In genomic region chr2:42974697-42975357, GRCh38 we compare ENCODE assay signal across 1 cellular context.
TF ChIP-seq lines count a peak whose summit lies in the region.

No MANE protein-coding gene starts in this region.

TF ChIP-seq in HepG2, 621 proteins besides CTCF, POLR2A, EP300 and RAD21 (continued from another document and continues in another):
- TF ChIP-seq KIAA2018 (CRISPR knock-in tag; IDR thresholded peaks at IDR 0.05; ENCODE audit: borderline replicate concordance) (no peak), ZBTB25 (CRISPR knock-in tag; IDR thresholded peaks at IDR 0.05) (peak; percentile 69), ATF2 (CRISPR knock-in tag; IDR thresholded peaks at IDR 0.05) (peak; percentile 94), MTERF4 (CRISPR knock-in tag; IDR thresholded peaks at IDR 0.05) (peak; percentile 69; the same call in 1 of the 2 replicates), REPIN1 (CRISPR knock-in tag; IDR thresholded peaks at IDR 0.05; ENCODE audit: borderline replicate concordance, low read depth) (peak; percentile 95), ZNF274 (CRISPR knock-in tag; IDR thresholded peaks at IDR 0.05) (peak; percentile 74), ZNF816 (CRISPR knock-in tag; IDR thresholded peaks at IDR 0.05; ENCODE audit: borderline replicate concordance) (0 out of 2 replicates have a peak, but pooled peaks have one; percentile 74), ZNF143 (CRISPR knock-in tag; IDR thresholded peaks at IDR 0.05) (peak; percentile 46; the same call in 1 of the 2 replicates), YEATS4 (CRISPR knock-in tag; IDR thresholded peaks at IDR 0.05; ENCODE audit: borderline replicate concordance) (no peak; the same call in 1 of the 2 replicates), DPF2 (CRISPR knock-in tag; IDR thresholded peaks at IDR 0.05; ENCODE audit: borderline replicate concordance, low read depth) (peak; percentile 97), ZNF772 (CRISPR knock-in tag; IDR thresholded peaks at IDR 0.05) (peak; percentile 47; the same call in 1 of the 2 replicates), ZBTB40 (IDR thresholded peaks at IDR 0.05) (no peak), ZBTB40 (CRISPR knock-in tag; IDR thresholded peaks at IDR 0.05) (no peak; the same call in 1 of the 2 replicates), KLF12 (CRISPR knock-in tag; IDR thresholded peaks at IDR 0.05; ENCODE audit: borderline replicate concordance) (no peak), ZNF556 (CRISPR knock-in tag; IDR thresholded peaks at IDR 0.05; ENCODE audit: borderline replicate concordance) (peak; percentile 89; the same call in 1 of the 2 replicates), DNMT1 (CRISPR knock-in tag; IDR thresholded peaks at IDR 0.05) (0 out of 2 replicates have a peak, but pooled peaks have one; percentile 64), NFATC3 (CRISPR knock-in tag; IDR thresholded peaks at IDR 0.05) (peak; percentile 73), TP53 (CRISPR knock-in tag; conservative IDR thresholded peaks at IDR 0.05) (no peak; the same call in none of the 2 replicates), SMARCC2 (IDR thresholded peaks at IDR 0.05) (no peak), MYC (CRISPR knock-in tag; IDR thresholded peaks at IDR 0.05; ENCODE audit: borderline replicate concordance) (peak; percentile 77; the same call in 1 of the 2 replicates), ATF6 (CRISPR knock-in tag; conservative IDR thresholded peaks at IDR 0.05) (no peak; the same call in 1 of the 2 replicates), MLLT10 (CRISPR knock-in tag; IDR thresholded peaks at IDR 0.05) (no peak), ZNF34 (CRISPR knock-in tag; IDR thresholded peaks at IDR 0.05; ENCODE audit: borderline replicate concordance) (peak; percentile 85), ZNF432 (CRISPR knock-in tag; IDR thresholded peaks at IDR 0.05; ENCODE audit: borderline replicate concordance) (no peak), ZNF280D (CRISPR knock-in tag; IDR thresholded peaks at IDR 0.05) (peak; percentile 80), KDM2A (CRISPR knock-in tag; IDR thresholded peaks at IDR 0.05; ENCODE audit: borderline replicate concordance, low read depth) (peak; percentile 92)
